15 cellular contexts compared by ENCODE assay signal in the genomic region with DNA sequence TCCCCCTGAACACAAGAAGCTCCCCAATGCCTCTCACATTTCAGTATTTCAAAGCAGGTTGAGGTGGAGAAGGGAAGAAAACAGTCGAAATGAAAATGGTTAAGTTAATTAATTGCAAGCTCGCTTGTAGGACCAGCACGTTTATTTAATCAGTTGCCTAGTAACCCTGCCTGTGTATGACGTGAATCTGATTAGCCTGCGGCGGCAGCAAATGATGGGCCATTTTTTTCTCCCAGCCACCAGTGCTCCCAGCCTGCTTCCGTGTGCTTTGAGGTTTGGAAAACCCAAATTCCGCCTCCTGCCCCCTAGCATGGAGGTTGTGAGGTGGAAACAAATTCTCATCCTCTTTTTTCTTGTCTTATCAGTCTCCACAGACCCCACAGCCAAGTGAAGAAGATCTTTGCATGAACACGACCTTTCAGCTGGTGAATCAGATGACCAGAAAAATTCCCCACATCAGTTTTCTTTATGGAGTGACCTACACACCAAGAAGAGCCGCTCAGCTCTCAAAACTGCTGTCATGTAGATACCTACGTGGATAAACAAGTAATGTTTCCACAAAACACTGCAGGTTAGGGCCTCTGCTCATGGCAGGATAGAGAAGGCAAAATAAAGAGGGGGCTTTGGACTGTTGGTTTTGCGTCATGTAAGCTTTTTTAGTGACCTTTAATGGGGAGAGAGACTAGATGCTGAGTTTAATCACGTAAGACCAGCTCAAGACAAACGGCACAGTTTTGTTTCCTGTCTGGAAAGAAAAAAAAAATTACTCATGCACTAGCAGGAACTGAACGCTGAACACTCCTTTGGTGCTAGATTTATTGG.
DNase-seq lines count a peak whose midpoint lies in the region; ATAC-seq and TF ChIP-seq lines count a peak whose summit lies in the region.
"Had no signal": no experiment of that assay in that cellular context is flagged by ENCODE, and none has a peak within 500 bp of the region (broad histone marks: within the 10 kb centered on the region; RNA-seq: fewer than 3 reads in every experiment).

No MANE protein-coding gene starts in this region.

- intact Hi-C loops in CD4-positive, alpha-beta T cell (cut with DNase I, micrococcal nuclease): no loop called here
- intact Hi-C loops in naive thymus-derived CD4-positive, alpha-beta T cell (cut with micrococcal nuclease): no loop called here
- intact Hi-C loops in lower lobe of right lung (cut with DNase I): no loop called here

- H3K27ac Mint-ChIP-seq in CD4-positive, alpha-beta T cell: peak overlapping the region; percentile 62
- peak overlapping the region in 5 of 9 donors; percentile 11 to 73 (median 29) for H3K27ac Mint-ChIP-seq in naive thymus-derived CD4-positive, alpha-beta T cell
- H3K27ac Mint-ChIP-seq: dendritic cell treated with granulocyte-macrophage colony-stimulating factor and Interleukin-4, amounts not matched to agents 40 ng/mL and 50 ng/mL, for 4 days had no signal

- TF ChIP-seq CTCF in CD4-positive, alpha-beta T cell (IDR thresholded peaks at IDR 0.05): no peak
- no peak for TF ChIP-seq CTCF in lower lobe of right lung (IDR thresholded peaks at IDR 0.05)

- peaks cover 23% of the 10 kb centered on the region for H3K9me3 Mint-ChIP-seq in CD4-positive, alpha-beta T cell
- peaks cover 12 to 43% (median 18%) of the 10 kb centered on the region in 11 donors for H3K9me3 Mint-ChIP-seq in naive thymus-derived CD4-positive, alpha-beta T cell

- H3K4me1 Mint-ChIP-seq in CD4-positive, alpha-beta T cell (ENCODE audit: low read depth): peaks cover 16% of the 10 kb centered on the region
- peaks cover 0 to 17% (median 10%) of the 10 kb centered on the region in 7 donors for H3K4me1 Mint-ChIP-seq in naive thymus-derived CD4-positive, alpha-beta T cell

- no peaks in the 10 kb centered on the region for H3K27me3 Mint-ChIP-seq in CD4-positive, alpha-beta T cell
- peaks cover 0 to 11% (median 5%) of the 10 kb centered on the region in 5 donors for H3K27me3 Mint-ChIP-seq in naive thymus-derived CD4-positive, alpha-beta T cell
- H3K27me3 Mint-ChIP-seq: dendritic cell treated with granulocyte-macrophage colony-stimulating factor and Interleukin-4, amounts not matched to agents 40 ng/mL and 50 ng/mL, for 4 days had no signal

- peak; percentile 64 for ATAC-seq in CD4-positive, alpha-beta T cell (ENCODE audit: poor library complexity)
- no peak for ATAC-seq in naive thymus-derived CD4-positive, alpha-beta T cell
- no peak for ATAC-seq in lower lobe of right lung

- H3K4me3 Mint-ChIP-seq in CD4-positive, alpha-beta T cell: peak overlapping the region; percentile 23
- peak overlapping the region in 7 of 10 donors; percentile 22 to 62 (median 53) for H3K4me3 Mint-ChIP-seq in naive thymus-derived CD4-positive, alpha-beta T cell
- H3K4me3 Mint-ChIP-seq: dendritic cell treated with granulocyte-macrophage colony-stimulating factor and Interleukin-4, amounts not matched to agents 40 ng/mL and 50 ng/mL, for 4 days had no signal

- H3K36me3 ChIP-seq in naive thymus-derived CD4-positive, alpha-beta T cell (ENCODE audit: control insufficient read depth in 2 of 3, insufficient read depth in 3 of 3, low read length in 3 of 3): no peaks in the 10 kb centered on the region
- no peaks in the 10 kb centered on the region for H3K36me3 ChIP-seq in lower lobe of right lung
- H3K36me3 ChIP-seq: Peyer's patch, WERI-Rb-1 had no signal

- H3K27ac ChIP-seq in CD4-positive, alpha-beta T cell (ENCODE audit: low read depth, low read length): no peak overlapping the region
- H3K27ac ChIP-seq in naive thymus-derived CD4-positive, alpha-beta T cell (ENCODE audit: low read depth, low read length): no peak overlapping the region
- H3K27ac ChIP-seq in lower lobe of right lung: no peak overlapping the region
- H3K27ac ChIP-seq: WERI-Rb-1 had no signal

- H3K9me3 ChIP-seq in CD4-positive, alpha-beta T cell (ENCODE audit: control insufficient read depth, low read length): peaks cover 9% of the 10 kb centered on the region
- H3K9me3 ChIP-seq in naive thymus-derived CD4-positive, alpha-beta T cell (ENCODE audit: control insufficient read depth in 2 of 3, low read length in 3 of 3): peaks cover 0 to 10% (median 0%) of the 10 kb centered on the region in 3 experiments
- H3K9me3 ChIP-seq in lower lobe of right lung: peaks cover 22% of the 10 kb centered on the region
- H3K9me3 ChIP-seq: Peyer's patch had no signal

- no peak overlapping the region for H3K4me3 ChIP-seq in naive thymus-derived CD4-positive, alpha-beta T cell (ENCODE audit: low read length)
- no peak overlapping the region for H3K4me3 ChIP-seq in lower lobe of right lung
- H3K4me3 ChIP-seq: Peyer's patch had no signal

- no peaks in the 10 kb centered on the region for H3K4me1 ChIP-seq in naive thymus-derived CD4-positive, alpha-beta T cell (ENCODE audit: control insufficient read depth in 2 of 2, insufficient read depth in 2 of 2, low read length in 2 of 2)
- no peaks in the 10 kb centered on the region for H3K4me1 ChIP-seq in lower lobe of right lung
- H3K4me1 ChIP-seq: Peyer's patch had no signal

- DNase-seq in CD4-positive, alpha-beta T cell: peak in 1 of 10 experiments; percentile 2
- peak; percentile 98 for DNase-seq in NCI-H146 (lab: John Stamatoyannopoulos, UW)
- DNase-seq in activated T-cell treated with anti-CD3 and anti-CD28 coated beads, Interleukin-2, amount 50 U/mL, for 48 hours: peak; percentile 28 to 29
- DNase-seq in naive thymus-derived CD4-positive, alpha-beta T cell: peak in 1 of 9 donors; percentile 5
- no peak for DNase-seq in lower lobe of right lung
- no peak for DNase-seq in pons (ENCODE audit: low spot score)
- no peak for DNase-seq in DMS153 treated with DMSO at 0.1 percent for 48 hours (lab: John Stamatoyannopoulos, UW; ENCODE audit: unreplicated experiment)
- DNase-seq: DMS79 treated with DMSO at 0.1 percent for 48 hours, glutamatergic neuron, mammary epithelial cell, NCI-H1694 treated with DMSO at 0.1 percent for 48 hours, Peyer's patch, retina, WERI-Rb-1 had no signal

- H3K27me3 ChIP-seq in CD4-positive, alpha-beta T cell (ENCODE audit: control insufficient read depth, insufficient read depth, low read length): no peaks in the 10 kb centered on the region
- H3K27me3 ChIP-seq in naive thymus-derived CD4-positive, alpha-beta T cell (ENCODE audit: control insufficient read depth in 2 of 2, insufficient read depth in 2 of 2, low read length in 2 of 2): no peaks in the 10 kb centered on the region
- no peaks in the 10 kb centered on the region for H3K27me3 ChIP-seq in lower lobe of right lung (ENCODE audit: low read depth)
- H3K27me3 ChIP-seq: Peyer's patch had no signal

- POLR2A ChIA-PET in CD4-positive, alpha-beta T cell (lab: Charles Lee): interaction anchor here (1.2 kb wide), 1 partner anchor 153 kb away, joined by 4 read pairs; no protein-coding TSS in a partner anchor
- POLR2A ChIA-PET in naive thymus-derived CD4-positive, alpha-beta T cell (lab: Charles Lee): no interaction called here

- peaks cover 8% of the 10 kb centered on the region for H3K36me3 Mint-ChIP-seq in CD4-positive, alpha-beta T cell (ENCODE audit: low read depth)
- peaks cover 0 to 33% (median 10%) of the 10 kb centered on the region in 5 donors for H3K36me3 Mint-ChIP-seq in naive thymus-derived CD4-positive, alpha-beta T cell

- CTCF ChIA-PET in CD4-positive, alpha-beta T cell (lab: Charles Lee): no interaction called here
- CTCF ChIA-PET in naive thymus-derived CD4-positive, alpha-beta T cell (lab: Charles Lee): no interaction called here

Comparison
In these comparisons a context has a peak if more than half of its experiments do, and no peak if none do; other contexts are left out.
1. DNase-seq: peak in NCI-H146 (single experiment) and activated T-cell treated with anti-CD3 and anti-CD28 coated beads, Interleukin-2, amount 50 U/mL, for 48 hours (2 of 2); none in lower lobe of right lung (single experiment), pons (single experiment) and DMS153 treated with DMSO at 0.1 percent for 48 hours (single experiment).